ENCODE assay signal across 9 cellular contexts in the genomic region with DNA sequence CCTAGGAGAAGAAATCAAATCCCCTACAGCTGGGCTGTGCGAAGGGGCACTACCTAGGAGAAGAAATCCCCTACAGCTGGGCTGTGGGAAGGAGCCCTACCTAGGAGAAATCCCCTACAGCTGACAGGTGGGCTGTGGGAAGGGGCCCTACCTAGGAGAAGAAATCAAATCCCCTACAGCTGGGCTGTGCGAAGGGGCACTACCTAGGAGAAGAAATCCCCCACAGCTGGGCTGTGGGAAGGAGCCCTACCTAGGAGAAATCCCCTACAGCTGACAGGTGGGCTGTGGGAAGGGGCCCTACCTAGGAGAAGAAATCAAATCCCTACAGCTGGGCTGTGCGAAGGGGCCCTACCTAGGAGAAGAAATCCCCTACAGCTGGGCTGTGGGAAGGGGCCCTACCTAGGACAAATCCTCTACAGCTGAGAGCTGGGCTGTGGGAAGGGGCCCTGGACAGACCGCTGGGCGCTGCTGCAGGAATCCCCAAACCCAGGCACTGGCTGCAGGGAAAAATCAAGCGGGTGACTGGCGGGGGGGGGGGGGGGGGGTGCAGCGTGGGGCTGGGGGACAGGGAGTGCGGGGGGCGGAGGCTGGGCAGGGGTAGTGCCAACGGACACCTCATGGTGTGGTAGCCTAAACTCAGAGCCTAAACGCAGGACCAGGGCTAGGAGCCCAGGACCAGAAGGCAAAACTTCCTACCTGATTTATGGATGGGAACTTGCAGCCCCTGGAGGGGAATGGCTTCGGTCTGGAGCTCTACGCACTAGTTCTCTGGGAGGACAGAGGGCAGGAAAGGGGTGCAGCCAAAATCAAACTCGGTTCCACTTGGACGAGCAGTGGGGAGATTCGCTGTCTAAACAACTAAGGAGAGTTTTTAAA. TPM values are rescaled to one million over a fixed set of nuclear protein-coding genes. Genes with fewer than 3 reads are reported as not detected.
A peak's percentile ranks its signal among the peaks of the same experiment; 100 is the strongest.
DNase-seq lines count a peak whose midpoint lies in the region; ATAC-seq and TF ChIP-seq lines count a peak whose summit lies in the region.
"Not testable (repeated sequence)": the region's sequence is repeated elsewhere in the genome, so short reads cannot be mapped to it uniquely, and the experiment has no call there.
"Had no signal": no experiment of that assay in that cellular context is flagged by ENCODE, and none has a peak within 500 bp of the region (broad histone marks: within the 10 kb centered on the region; RNA-seq: fewer than 3 reads in every experiment).

No MANE protein-coding gene starts in this region.

- peak; percentile 21 for ATAC-seq in GM19324 (IDR thresholded peaks at IDR 0.05; ENCODE audit: low FRiP score, unreplicated experiment)
- ATAC-seq in HG02885 (IDR thresholded peaks at IDR 0.05; ENCODE audit: poor library complexity, unreplicated experiment), result peak; percentile 24
- peak; percentile 9 for ATAC-seq in lung (ENCODE audit: insufficient read depth, low FRiP score)

- not testable (repeated sequence) for TF ChIP-seq CTCF in BJ (IDR thresholded peaks at IDR 0.05; ENCODE audit: insufficient read depth, low read depth, low read length); NB4 (IDR thresholded peaks at IDR 0.05; ENCODE audit: low read depth, low read length); lung (IDR thresholded peaks at IDR 0.05; ENCODE audit: control extremely low read depth, extremely low read depth)

- WGBS in lung, 2 donors, result 13% methylated on average over 15 to 17 of the region's 17 CpGs

- CTCF ChIA-PET in BJ (lab: Yijun Ruan, JAX), result interaction anchor here (0.8 to 2.4 kb wide), 5 partner anchors 12 to 264 kb away, joined by 3 to 15 read pairs (median 3); no protein-coding TSS in a partner anchor

- H3K9me3 ChIP-seq in lung (ENCODE audit: control insufficient read depth in 2 of 2, insufficient read depth in 1 of 2, low read length in 1 of 2), result not testable (repeated sequence)

- H3K4me1 ChIP-seq in lung (ENCODE audit: control insufficient read depth in 2 of 2, insufficient read depth in 2 of 2, low read length in 2 of 2), result peaks cover 2 to 20% of the 10 kb centered on the region in 2 donors

- TF ChIP-seq POLR2A in NB4 (IDR thresholded peaks at IDR 0.05; ENCODE audit: extremely low read depth, insufficient read length), result not testable (repeated sequence)

- H3K36me3 ChIP-seq in BJ (ENCODE audit: control insufficient read depth, insufficient read depth, low read length); lung (ENCODE audit: control insufficient read depth in 2 of 2, insufficient read depth in 2 of 2, low read length in 2 of 2): not testable (repeated sequence)

- not testable (repeated sequence) for H3K27me3 ChIP-seq in BJ (ENCODE audit: control insufficient read depth, insufficient read depth, low read length); lung (ENCODE audit: control insufficient read depth, insufficient read depth)

- H3K27ac ChIP-seq in epithelial cell of prostate (peak overlapping the region; percentile 85), lung (ENCODE audit: low read depth in 1 of 2, low read length in 1 of 2) (peak overlapping the region; percentile 58 to 98)

- H3K4me3 ChIP-seq in BJ (ENCODE audit: low read depth, low read length) (peak overlapping the region; percentile 68), NB4 (ENCODE audit: low read depth, low read length) (peak overlapping the region; percentile 71), lung (peak overlapping the region; percentile 55)

- POLR2A ChIA-PET in BJ (lab: Charles Lee), result not testable (repeated sequence)

- DNase-seq in BJ (ENCODE audit: low read depth); NB4 (ENCODE audit: low read depth); epithelial cell of prostate (ENCODE audit: low read depth, low spot score); lung (ENCODE audit: low spot score): not testable (repeated sequence)
- peak; percentile 8 for DNase-seq in activated T-cell treated with anti-CD3 and anti-CD28 coated beads for 24 hours (ENCODE audit: low read depth)
- DNase-seq in stimulated activated CD4-positive, alpha-beta T cell treated with anti-CD3 and anti-CD28 coated beads, Interleukin-1b, Interleukin-23, amount 100 ng/mL, for 48 hours, result peak; percentile 5

RNA-seq across cellular contexts. Expression of a gene that starts 0.5 kb away (rescaled TPM):
- polyA plus RNA-seq in BJ (2011; rRNA removed), result 22.9 and 39.1 TPM in 2 replicates
- polyA minus RNA-seq in BJ (2011; rRNA and poly(A)+ RNA removed), result 7.6 and 9.3 TPM in 2 replicates
- total RNA-seq in lung, result 10 to 100 TPM; 35.7 to 49.6 TPM
- polyA plus RNA-seq in lung, result 10 to 100 TPM; 10.9 to 55.9 TPM

RNA-seq across cellular contexts. Expression of a gene that starts 0.6 kb away (rescaled TPM):
- polyA plus RNA-seq in BJ (2011; rRNA removed), result 9.2 and 15.3 TPM in 2 replicates
- 5.5 and 6.1 TPM in 2 replicates for polyA minus RNA-seq in BJ (2011; rRNA and poly(A)+ RNA removed)
- 10 to 100 TPM; 12.2 to 17.9 TPM for total RNA-seq in lung
- 10 to 100 TPM in 1 of 2 donors, 1 to 10 TPM in 1; 8.3 to 20.9 TPM for polyA plus RNA-seq in lung

RNA-seq across cellular contexts. Expression of a gene that starts 58.7 kb away (rescaled TPM):
- polyA plus RNA-seq in BJ (2011; rRNA removed), result not detected in 2 replicates
- polyA minus RNA-seq in BJ (2011; rRNA and poly(A)+ RNA removed), result not detected in 2 replicates
- total RNA-seq in lung, result 10 to 100 TPM; 17.3 to 20.7 TPM
- 1 to 10 TPM; 3.0 to 5.1 TPM for polyA plus RNA-seq in lung
- total RNA-seq: LHCN-M2 had no signal
